Comparison of ENCODE assay signal across 8 cellular contexts in the genomic region with DNA sequence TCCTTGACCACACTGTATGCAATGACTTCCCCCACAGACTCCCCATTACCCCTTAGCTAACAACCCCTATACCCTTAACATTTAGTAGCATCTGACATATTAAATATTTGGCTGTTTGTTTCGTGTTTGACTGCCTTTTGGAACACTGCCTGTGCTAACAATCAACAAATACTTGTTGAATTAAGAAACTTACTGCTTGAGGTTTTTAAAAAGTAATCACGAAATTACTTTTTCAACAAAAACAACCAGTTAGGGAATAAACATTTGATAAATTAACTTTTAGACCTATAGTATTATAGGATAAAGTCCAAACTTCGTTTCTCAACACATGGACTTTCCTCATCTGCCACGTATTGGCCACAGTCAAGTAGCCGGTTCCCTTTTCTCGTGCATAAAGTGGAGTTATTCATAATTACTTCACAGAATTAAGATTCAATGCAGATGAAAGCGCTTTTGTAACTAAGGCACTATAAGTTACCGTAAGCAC. TPM values are rescaled to one million over a fixed set of nuclear protein-coding genes. Genes with fewer than 3 reads are reported as not detected.
DNase-seq lines count a peak whose midpoint lies in the region; ATAC-seq and TF ChIP-seq lines count a peak whose summit lies in the region.

No MANE protein-coding gene starts in this region.

- H3K36me3 Mint-ChIP-seq in osteocyte (ENCODE audit: unreplicated experiment), result peaks cover 18% of the 10 kb centered on the region

- H3K36me3 ChIP-seq in A673 (ENCODE audit: insufficient read depth, low read length, poor library complexity, severe bottlenecking) (peaks cover 11% of the 10 kb centered on the region), colonic mucosa (no peaks in the 10 kb centered on the region)

- no peak overlapping the region for H3K27ac ChIP-seq in A673 (ENCODE audit: low read depth, low read length, poor library complexity, severe bottlenecking)
- no peak overlapping the region for H3K27ac ChIP-seq in colonic mucosa

- peak overlapping the region in 1 of 2 donors; percentile 9 for H3K9ac ChIP-seq in colonic mucosa (ENCODE audit: low read depth in 2 of 2, low read length in 2 of 2)

- CTCF ChIA-PET in A673 (lab: Charles Lee), result interaction anchor here (0.6 kb wide), 1 partner anchor 191 kb away, joined by 6 read pairs; no protein-coding TSS in a partner anchor

- H3K27me3 ChIP-seq in A673 (replicated peaks; ENCODE audit: insufficient read depth, low read depth, low read length, poor library complexity), result no peaks in the 10 kb centered on the region
- H3K27me3 ChIP-seq in colonic mucosa, result no peaks in the 10 kb centered on the region

- H3K9me3 ChIP-seq in A673 (ENCODE audit: low read depth, low read length, poor library complexity, severe bottlenecking), result no peaks in the 10 kb centered on the region
- no peaks in the 10 kb centered on the region for H3K9me3 ChIP-seq in colonic mucosa

- peak overlapping the region; percentile 84 for H3K27ac Mint-ChIP-seq in osteocyte (ENCODE audit: unreplicated experiment)

- intact Hi-C loops in A673 (cut with micrococcal nuclease; ENCODE audit: unreplicated experiment) (loop anchor here (10.0 kb wide), 1 partner anchor 159 kb away; no protein-coding TSS in a partner anchor), colonic mucosa (cut with DNase I) (no loop called here)

- H3K27me3 Mint-ChIP-seq in osteocyte (ENCODE audit: unreplicated experiment), result peaks cover 5% of the 10 kb centered on the region

- H3K4me1 ChIP-seq in A673 (ENCODE audit: insufficient read depth, low read length, poor library complexity, severe bottlenecking) (peaks cover 4% of the 10 kb centered on the region), colonic mucosa (no peaks in the 10 kb centered on the region)

- H3K9me3 Mint-ChIP-seq in osteocyte (ENCODE audit: unreplicated experiment), result no peaks in the 10 kb centered on the region

- POLR2A ChIA-PET in A673 (lab: Charles Lee; ENCODE audit: low non-redundant PET), result no interaction called here

- peaks cover 12% of the 10 kb centered on the region for H3K4me1 Mint-ChIP-seq in osteocyte (ENCODE audit: unreplicated experiment)

- H3K4me3 ChIP-seq in A673 (ENCODE audit: low read depth, low read length, poor library complexity, severe bottlenecking) (peak overlapping the region; percentile 82), colonic mucosa (peak overlapping the region; percentile 84)

- no TSS peak for BruUV-seq in A673 (replicated peaks; lab: Mats Ljungman, UMichigan)

- TF ChIP-seq CTCF in A673 (conservative IDR thresholded peaks at IDR 0.05; ENCODE audit: low read depth, low read length), result no peak
- no peak for TF ChIP-seq CTCF in colonic mucosa (IDR thresholded peaks at IDR 0.05)
- TF ChIP-seq CTCF in osteocyte (IDR thresholded peaks at IDR 0.05), result no peak

- DNase-seq in A673 (ENCODE audit: low spot score) (no peak), colonic mucosa (no peak), osteocyte (ENCODE audit: extremely low spot score, unreplicated experiment) (no peak), NCI-H226 (no peak), medulla oblongata (ENCODE audit: extremely low spot score) (no peak)
- DNase-seq in stimulated activated CD4-positive, alpha-beta T cell treated with anti-CD3 and anti-CD28 coated beads, Interleukin-2, amount 100 ng/mL, for 24 hours, result no peak

- H3K4me3 Mint-ChIP-seq in osteocyte (ENCODE audit: unreplicated experiment), result peak overlapping the region; percentile 84

- peak; percentile 12 for ATAC-seq in GM19351 (IDR thresholded peaks at IDR 0.05; ENCODE audit: unreplicated experiment)
- peak; percentile 4 for ATAC-seq in HG03521 (IDR thresholded peaks at IDR 0.05; ENCODE audit: unreplicated experiment)

RNA-seq across cellular contexts. Expression of a gene that starts 0.6 kb away (rescaled TPM):
- 37.2 and 38.1 TPM in 2 replicates for total RNA-seq in A673 (2021)
- total RNA-seq in colonic mucosa, result 10 to 100 TPM; 21.3 to 27.8 TPM
- 31.4 and 32.8 TPM in 2 replicates for total RNA-seq in osteocyte

RNA-seq across cellular contexts. Expression of a gene that starts 25.3 kb away (rescaled TPM):
- total RNA-seq in A673 (2021) (not detected in 2 replicates), colonic mucosa (not detected), osteocyte (not detected in 2 replicates)

RNA-seq across cellular contexts. Expression of a gene that starts 45.3 kb away (rescaled TPM):
- total RNA-seq in A673 (2021), result 0.22 TPM in 1 of 2 replicates, not detected in the other
- not detected for total RNA-seq in colonic mucosa
- not detected in 2 replicates for total RNA-seq in osteocyte
